ENCODE assay signal across 16 cellular contexts in the genomic region with DNA sequence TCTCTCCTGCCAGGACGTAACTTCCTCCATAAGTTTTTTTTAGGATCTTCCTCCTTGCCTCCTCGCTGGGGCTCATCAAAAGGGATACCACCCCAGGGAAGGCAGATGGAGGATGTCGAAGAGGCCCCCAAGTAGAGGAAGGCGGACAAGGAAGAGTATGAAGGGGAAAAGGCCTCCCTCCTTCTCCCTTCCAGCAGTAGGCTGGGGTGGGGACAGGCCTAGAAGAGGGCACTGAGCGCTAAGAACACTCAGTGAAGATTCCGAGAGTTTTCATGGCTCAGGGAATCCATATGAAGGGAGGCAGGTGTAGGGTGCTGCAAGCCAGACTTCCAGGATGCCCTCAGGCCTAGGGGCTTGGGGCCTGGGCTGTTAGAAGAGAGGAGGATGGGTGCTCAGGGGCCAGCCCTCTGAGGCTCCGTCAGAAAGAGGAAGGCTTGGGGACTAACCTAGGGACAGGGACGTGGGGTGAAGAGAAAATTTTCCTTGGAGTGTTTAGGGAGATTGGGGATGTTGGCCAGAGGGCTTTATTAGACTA. TPM values are rescaled to one million over a fixed set of nuclear protein-coding genes. Genes with fewer than 3 reads are reported as not detected.
A peak's percentile ranks its signal among the peaks of the same experiment; 100 is the strongest.
DNase-seq lines count a peak whose midpoint lies in the region; ATAC-seq, FAIRE-seq and TF ChIP-seq lines count a peak whose summit lies in the region.
"Had no signal": no experiment of that assay in that cellular context is flagged by ENCODE, and none has a peak within 500 bp of the region (broad histone marks: within the 10 kb centered on the region; RNA-seq: fewer than 3 reads in every experiment).

No MANE protein-coding gene starts in this region.

- peak overlapping the region in 2 of 3 donors; percentile 5 to 65 for H3K27ac Mint-ChIP-seq in IgD-negative memory B cell

- H3K23me2 ChIP-seq in H1 (ENCODE audit: low read depth, low read length), result peaks cover 4% of the 10 kb centered on the region; the same call in 1 of the 2 replicates

- H4K20me1 ChIP-seq in BLaER1 (no peaks in the 10 kb centered on the region), H1 (replicated peaks in 1 of 2; ENCODE audit: control insufficient read depth in 1 of 2, insufficient read depth in 2 of 2, low read length in 2 of 2) (peaks cover 0 to 6% of the 10 kb centered on the region in 2 experiments), osteoblast (ENCODE audit: insufficient read depth, low read length) (no peaks in the 10 kb centered on the region)

- no peaks in the 10 kb centered on the region for H3K27me3 Mint-ChIP-seq in IgD-negative memory B cell
- H3K27me3 Mint-ChIP-seq: stimulated activated naive B cell treated with anti-CD40 and anti-IgM and Interleukin-4, amounts not matched to agents 10 μg/mL and 1 μg/mL and 100 μg/mL, for 72 hours had no signal

- H3K14ac ChIP-seq in H1 (ENCODE audit: insufficient read length), result no peak overlapping the region

- H3K36me3 Mint-ChIP-seq in IgD-negative memory B cell, result no peaks in the 10 kb centered on the region
- H3K36me3 Mint-ChIP-seq: stimulated activated naive B cell treated with anti-CD40 and anti-IgM and Interleukin-4, amounts not matched to agents 10 μg/mL and 1 μg/mL and 100 μg/mL, for 72 hours had no signal

- TF ChIP-seq EP300 in H1 (IDR thresholded peaks at IDR 0.05; ENCODE audit: borderline replicate concordance in 1 of 2, low read depth in 2 of 2, low read length in 2 of 2), result no peak

- TF ChIP-seq POLR2A in H1 (IDR thresholded peaks at IDR 0.05; ENCODE audit: control extremely low read depth in 1 of 2, low read depth in 2 of 2, low read length in 2 of 2), result no peak

- H2BK20ac ChIP-seq in H1 (ENCODE audit: low read length), result no peak overlapping the region

- POLR2A ChIA-PET in H1 (lab: Charles Lee; ENCODE audit: partially characterized antibody), result interaction anchor here (0.8 to 26.2 kb wide), 13 partner anchors 8 to 58 kb away, joined by 3 to 544 read pairs (median 4); a partner anchor contains a TSS

- TF ChIP-seq RAD21 in H1 (IDR thresholded peaks at IDR 0.05 in 1 of 2, conservative IDR thresholded peaks at IDR 0.05 in 1 of 2; ENCODE audit: low read depth in 2 of 2, low read length in 2 of 2), result no peak

- TF ChIP-seq CTCF in H1 (IDR thresholded peaks at IDR 0.05; ENCODE audit: control extremely low read depth in 1 of 3, insufficient read depth in 1 of 3, low read depth in 1 of 3, low read length in 3 of 3), result no peak
- TF ChIP-seq CTCF in osteoblast (IDR thresholded peaks at IDR 0.05; ENCODE audit: extremely low read depth, low read depth, low read length), result no peak

- no peak overlapping the region for H4K5ac ChIP-seq in H1 (ENCODE audit: insufficient read length, low read depth, low read length)

- ATAC-seq in GM21423 (IDR thresholded peaks at IDR 0.05; ENCODE audit: unreplicated experiment) (no peak), GM21526 (IDR thresholded peaks at IDR 0.05; ENCODE audit: low FRiP score, unreplicated experiment) (no peak)
- ATAC-seq: heart left ventricle; stimulated activated naive B cell treated with anti-CD40 and anti-IgM and Interleukin-4, amounts not matched to agents 10 μg/mL and 1 μg/mL and 100 μg/mL, for 72 hours had no signal

- FAIRE-seq in H1 (lab: Jason Lieb, UNC), result no peak
- FAIRE-seq: D721Med had no signal

- DNase-seq in H1 (ENCODE audit: low read depth in 1 of 2, low spot score in 2 of 2), result no peak
- peak; percentile 58 for DNase-seq in osteoblast (ENCODE audit: insufficient read length, low spot score, missing footprints)
- DNase-seq in DMS53 treated with DMSO at 0.1 percent for 48 hours (lab: John Stamatoyannopoulos, UW; ENCODE audit: unreplicated experiment), result no peak
- DNase-seq in SKM-1 treated with dmso at 0.1 percent for 144 hours (lab: John Stamatoyannopoulos, UW; ENCODE audit: unreplicated experiment), result no peak
- DNase-seq: heart left ventricle; NCI-H1930; NCI-H446; RPMI8226; stimulated activated naive B cell treated with anti-CD40 and anti-IgM and Interleukin-4, amounts not matched to agents 10 μg/mL and 1 μg/mL and 100 μg/mL, for 72 hours had no signal

- H2AFZ ChIP-seq in H1 (ENCODE audit: low read length) (no peak overlapping the region), osteoblast (ENCODE audit: low read length) (no peak overlapping the region)

- 0 out of 2 replicates have a peak overlapping the region, but pooled peaks have one; percentile 97 for H3K4me2 ChIP-seq in BLaER1
- H3K4me2 ChIP-seq in H1 (ENCODE audit: insufficient read depth in 1 of 2, low read depth in 2 of 2, low read length in 2 of 2), result no peak overlapping the region
- H3K4me2 ChIP-seq in osteoblast (ENCODE audit: insufficient read depth, low read length), result no peak overlapping the region

- H3K4me1 ChIP-seq in BLaER1 (peaks cover 51% of the 10 kb centered on the region), H1 (replicated peaks in 1 of 4; ENCODE audit: control insufficient read depth in 3 of 4, insufficient read depth in 4 of 4, low read length in 3 of 4) (peaks cover 13 to 28% (median 16%) of the 10 kb centered on the region in 4 experiments), osteoblast (ENCODE audit: insufficient read depth, low read length) (peaks cover 26% of the 10 kb centered on the region)

- H3K27ac ChIP-seq in BLaER1, result no peak overlapping the region
- H3K27ac ChIP-seq in H1 (ENCODE audit: low read depth, low read length), result no peak overlapping the region
- H3K27ac ChIP-seq in osteoblast (ENCODE audit: low read depth, low read length), result no peak overlapping the region
- H3K27ac ChIP-seq: right atrium auricular region had no signal

- H3K9me3 Mint-ChIP-seq in IgD-negative memory B cell, result no peaks in the 10 kb centered on the region
- H3K9me3 Mint-ChIP-seq: stimulated activated naive B cell treated with anti-CD40 and anti-IgM and Interleukin-4, amounts not matched to agents 10 μg/mL and 1 μg/mL and 100 μg/mL, for 72 hours had no signal

- H2BK12ac ChIP-seq in H1 (ENCODE audit: low read depth, low read length), result peak overlapping the region; percentile 72; the same call in 1 of the 2 replicates

- CTCF ChIA-PET in H1 (lab: Charles Lee; ENCODE audit: partially characterized antibody), result interaction anchor here (1.0 to 13.5 kb wide), 9 partner anchors 13 to 295 kb away, joined by 3 to 239 read pairs (median 5); a partner anchor contains a TSS

- H4K8ac ChIP-seq in H1 (ENCODE audit: extremely low read depth, insufficient read depth, low read length), result no peak overlapping the region

- H3K79me2 ChIP-seq in H1 (ENCODE audit: control insufficient read depth in 1 of 2, insufficient read depth in 2 of 2, low read length in 2 of 2) (peaks cover 0 to 12% of the 10 kb centered on the region in 2 experiments; a peak in 1 of 4 replicates), osteoblast (ENCODE audit: insufficient read depth, low read length) (no peaks in the 10 kb centered on the region)

- H3K4me3 Mint-ChIP-seq in IgD-negative memory B cell, result peak overlapping the region in 2 of 4 donors; percentile 71 to 92
- H3K4me3 Mint-ChIP-seq: stimulated activated naive B cell treated with anti-CD40 and anti-IgM and Interleukin-4, amounts not matched to agents 10 μg/mL and 1 μg/mL and 100 μg/mL, for 72 hours had no signal

- no peak overlapping the region for H3K56ac ChIP-seq in H1 (replicated peaks; ENCODE audit: insufficient read length, low read depth, low read length)

- H3K27me3 ChIP-seq in BLaER1 (peaks cover 17% of the 10 kb centered on the region), H1 (replicated peaks in 1 of 4; ENCODE audit: control insufficient read depth in 3 of 4, extremely low read depth in 1 of 4, insufficient read depth in 3 of 4, low read length in 3 of 4) (no peaks in the 10 kb centered on the region), osteoblast (ENCODE audit: insufficient read depth, low read length) (no peaks in the 10 kb centered on the region)
- H3K27me3 ChIP-seq: right atrium auricular region, upper lobe of left lung had no signal

- H3K79me1 ChIP-seq in H1 (ENCODE audit: low read depth, low read length), result peaks cover 5% of the 10 kb centered on the region

- peak overlapping the region; percentile 48; the same call in 1 of the 2 replicates for H2BK15ac ChIP-seq in H1 (ENCODE audit: low read length)

- H2BK120ac ChIP-seq in H1 (replicated peaks; ENCODE audit: low read depth, low read length), result no peak overlapping the region

- WGBS in H1 (ENCODE audit: extremely low coverage in 1 of 2, insufficient coverage in 1 of 2, insufficient read length in 1 of 2, insufficient replicate concordance in 2 of 2, low coverage in 1 of 2, low lambda C conversion rate in 2 of 2, missing lambda C conversion rate in 1 of 2), 2 experiments, result 81% methylated on average over 8 of the region's 8 CpGs; no CpG with 5 or more reads in 1 of the 2 experiments

- no peak overlapping the region for H3K9ac ChIP-seq in BLaER1
- no peak overlapping the region for H3K9ac ChIP-seq in H1 (replicated peaks in 1 of 4; ENCODE audit: extremely low read depth in 1 of 4, low read depth in 3 of 4, low read length in 3 of 4)

- no peak overlapping the region for H3K4me3 ChIP-seq in BLaER1
- H3K4me3 ChIP-seq in H1 (ENCODE audit: extremely low read depth in 1 of 4, insufficient read depth in 2 of 4, low read depth in 3 of 4, low read length in 4 of 4), result no peak overlapping the region
- H3K4me3 ChIP-seq in osteoblast (ENCODE audit: insufficient read depth, low read length), result no peak overlapping the region
- H3K4me3 ChIP-seq: heart left ventricle, right atrium auricular region, upper lobe of left lung had no signal

- peak overlapping the region; percentile 91; the same call in 1 of the 2 replicates for H2BK5ac ChIP-seq in H1 (ENCODE audit: low read depth, low read length)

- peaks cover 9 to 17% (median 11%) of the 10 kb centered on the region in 3 donors for H3K4me1 Mint-ChIP-seq in IgD-negative memory B cell

- no peak overlapping the region for H3K18ac ChIP-seq in H1 (ENCODE audit: extremely low read depth, low read length)

- no peak overlapping the region for H4K91ac ChIP-seq in H1 (replicated peaks; ENCODE audit: insufficient read length, low read length)

- H3K9me3 ChIP-seq in BLaER1, result no peaks in the 10 kb centered on the region
- H3K9me3 ChIP-seq in H1 (ENCODE audit: insufficient read depth in 2 of 2, low read depth in 1 of 2, low read length in 1 of 2), result no peaks in the 10 kb centered on the region
- no peaks in the 10 kb centered on the region for H3K9me3 ChIP-seq in osteoblast (ENCODE audit: low read depth, low read length)
- H3K9me3 ChIP-seq: heart left ventricle, right atrium auricular region, upper lobe of left lung had no signal

- no peak overlapping the region for H3K23ac ChIP-seq in H1 (ENCODE audit: insufficient read length)

- no peaks in the 10 kb centered on the region for H3K36me3 ChIP-seq in BLaER1
- H3K36me3 ChIP-seq in H1 (ENCODE audit: control insufficient read depth in 2 of 4, insufficient read depth in 4 of 4, low read length in 3 of 4), result no peaks in the 10 kb centered on the region
- H3K36me3 ChIP-seq in osteoblast (ENCODE audit: insufficient read depth, low read length), result no peaks in the 10 kb centered on the region
- H3K36me3 ChIP-seq: heart left ventricle, right atrium auricular region, upper lobe of left lung had no signal

- no peak overlapping the region for H3K4ac ChIP-seq in H1 (replicated peaks; ENCODE audit: insufficient read length, low read depth, low read length)

- H2AK5ac ChIP-seq in H1 (ENCODE audit: low read depth, low read length), result 0 out of 2 replicates have a peak overlapping the region, but pooled peaks have one; percentile 68

RNA-seq across cellular contexts. Expression of a gene that starts 1.8 kb away (rescaled TPM):
- polyA plus RNA-seq in IgD-negative memory B cell (0.19 TPM), H1 (2011; rRNA removed) (20.2 and 34.5 TPM in 2 replicates)
- total RNA-seq in H1 (2021; fragmentation: NEBNext Ultra II Directional; extraction: Animal tissue kit (Norgen Biotek cat#: 25700)), result 24.1 and 24.2 TPM in 2 replicates
- 13.2 TPM for polyA plus RNA-seq in H1 (2011; cell fraction: cytosol; rRNA removed)
- 48.7 TPM for polyA plus RNA-seq in H1 (2011; cell fraction: nucleus; rRNA removed)
- polyA plus RNA-seq in H1 (2012, experiment 1 of 2), result 16.1 to 23.0 TPM (median 21.5 TPM) in 4 replicates
- 17.6 TPM for polyA plus RNA-seq in H1 (2012, experiment 2 of 2)
- polyA plus RNA-seq in H1 (2013, experiment 1 of 2), result 14.5 TPM
- polyA plus RNA-seq in H1 (2013, experiment 2 of 2), result 14.6 TPM
- 25.8 and 33.4 TPM in 2 replicates for polyA minus RNA-seq in H1 (2011; rRNA and poly(A)+ RNA removed)
- 17.4 TPM for polyA minus RNA-seq in H1 (2011; cell fraction: cytosol; rRNA and poly(A)+ RNA removed)
- polyA minus RNA-seq in H1 (2011; cell fraction: nucleus; rRNA and poly(A)+ RNA removed), result 23.0 TPM
- total RNA-seq in osteoblast, result 18.5 and 19.4 TPM in 2 replicates

RNA-seq across cellular contexts. Expression of a gene that starts 41.7 kb away (rescaled TPM):
- polyA plus RNA-seq in IgD-negative memory B cell (5.3 TPM), H1 (2011; rRNA removed) (11.4 and 19.7 TPM in 2 replicates)
- 10.5 and 11.2 TPM in 2 replicates for total RNA-seq in H1 (2021; fragmentation: NEBNext Ultra II Directional; extraction: Animal tissue kit (Norgen Biotek cat#: 25700))
- 12.9 TPM for polyA plus RNA-seq in H1 (2011; cell fraction: cytosol; rRNA removed)
- polyA plus RNA-seq in H1 (2011; cell fraction: nucleus; rRNA removed), result 18.6 TPM
- polyA plus RNA-seq in H1 (2012, experiment 1 of 2), result 9.6 to 17.8 TPM (median 12.7 TPM) in 4 replicates
- 10.0 TPM for polyA plus RNA-seq in H1 (2012, experiment 2 of 2)
- polyA plus RNA-seq in H1 (2013, experiment 1 of 2), result 8.4 TPM
- polyA plus RNA-seq in H1 (2013, experiment 2 of 2), result 9.2 TPM
- polyA minus RNA-seq in H1 (2011; rRNA and poly(A)+ RNA removed), result 2.1 and 2.5 TPM in 2 replicates
- polyA minus RNA-seq in H1 (2011; cell fraction: cytosol; rRNA and poly(A)+ RNA removed), result 7.6 TPM
- 4.4 TPM for polyA minus RNA-seq in H1 (2011; cell fraction: nucleus; rRNA and poly(A)+ RNA removed)
- 2.4 and 2.9 TPM in 2 replicates for total RNA-seq in osteoblast

RNA-seq across cellular contexts. Expression of a gene that starts 54.1 kb away (rescaled TPM):
- polyA plus RNA-seq in IgD-negative memory B cell, result 1.0 TPM
- total RNA-seq in H1 (2021; fragmentation: NEBNext Ultra II Directional; extraction: Animal tissue kit (Norgen Biotek cat#: 25700)), result 56.5 and 60.6 TPM in 2 replicates
- 121 and 152 TPM in 2 replicates for polyA plus RNA-seq in H1 (2011; rRNA removed)
- 73.9 TPM for polyA plus RNA-seq in H1 (2011; cell fraction: cytosol; rRNA removed)
- polyA plus RNA-seq in H1 (2011; cell fraction: nucleus; rRNA removed), result 116 TPM
- polyA plus RNA-seq in H1 (2012, experiment 1 of 2), result 39.4 to 75.9 TPM (median 64.3 TPM) in 4 replicates
- polyA plus RNA-seq in H1 (2012, experiment 2 of 2), result 69.9 TPM
- polyA plus RNA-seq in H1 (2013, experiment 1 of 2), result 41.5 TPM
- polyA plus RNA-seq in H1 (2013, experiment 2 of 2), result 41.4 TPM
- polyA minus RNA-seq in H1 (2011; rRNA and poly(A)+ RNA removed), result 37.6 and 38.8 TPM in 2 replicates
- polyA minus RNA-seq in H1 (2011; cell fraction: cytosol; rRNA and poly(A)+ RNA removed), result 44.5 TPM
- polyA minus RNA-seq in H1 (2011; cell fraction: nucleus; rRNA and poly(A)+ RNA removed), result 39.0 TPM
- 95.5 and 99.5 TPM in 2 replicates for total RNA-seq in osteoblast

RNA-seq across cellular contexts. Expression of a gene that starts 58.3 kb away (rescaled TPM):
- 261 TPM for polyA plus RNA-seq in IgD-negative memory B cell
- 105 and 106 TPM in 2 replicates for total RNA-seq in H1 (2021; fragmentation: NEBNext Ultra II Directional; extraction: Animal tissue kit (Norgen Biotek cat#: 25700))
- 302 and 308 TPM in 2 replicates for polyA plus RNA-seq in H1 (2011; rRNA removed)
- 184 TPM for polyA plus RNA-seq in H1 (2011; cell fraction: cytosol; rRNA removed)
- 229 TPM for polyA plus RNA-seq in H1 (2011; cell fraction: nucleus; rRNA removed)
- 67.6 to 121 TPM (median 110 TPM) in 4 replicates for polyA plus RNA-seq in H1 (2012, experiment 1 of 2)
- 213 TPM for polyA plus RNA-seq in H1 (2012, experiment 2 of 2)
- polyA plus RNA-seq in H1 (2013, experiment 1 of 2), result 82.5 TPM
- polyA plus RNA-seq in H1 (2013, experiment 2 of 2), result 103 TPM
- polyA minus RNA-seq in H1 (2011; rRNA and poly(A)+ RNA removed), result 81.0 and 107 TPM in 2 replicates
- 56.4 TPM for polyA minus RNA-seq in H1 (2011; cell fraction: cytosol; rRNA and poly(A)+ RNA removed)
- 57.2 TPM for polyA minus RNA-seq in H1 (2011; cell fraction: nucleus; rRNA and poly(A)+ RNA removed)
- 81.9 and 89.4 TPM in 2 replicates for total RNA-seq in osteoblast
